8 cellular contexts compared by ENCODE assay signal in the genomic region with DNA sequence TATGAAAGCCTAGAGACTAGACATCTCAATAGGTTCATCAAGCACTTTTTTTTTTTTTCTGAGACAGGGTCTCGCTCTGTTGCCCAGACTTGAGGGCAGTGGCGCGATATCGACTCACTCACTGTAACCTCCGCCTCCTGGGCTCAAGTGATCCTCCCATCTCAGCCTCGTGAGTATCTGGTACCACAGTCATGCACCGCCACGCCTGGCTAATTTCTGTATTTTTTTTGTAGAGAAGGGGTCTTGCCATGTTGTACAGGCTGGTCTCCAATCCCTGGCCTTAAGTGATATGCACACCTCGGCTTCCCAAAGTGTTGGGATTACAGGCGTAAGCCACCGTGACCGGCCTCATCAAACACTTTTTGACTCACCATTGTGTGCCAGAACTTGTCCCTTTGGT. TPM values are rescaled to one million over a fixed set of nuclear protein-coding genes. Genes with fewer than 3 reads are reported as not detected.
DNase-seq lines count a peak whose midpoint lies in the region; ATAC-seq and TF ChIP-seq lines count a peak whose summit lies in the region.

No MANE protein-coding gene starts in this region.

- no peak for TF ChIP-seq POLR2A in breast epithelium (IDR thresholded peaks at IDR 0.05)

- peaks cover 18 to 32% of the 10 kb centered on the region in 2 donors for H3K36me3 Mint-ChIP-seq in CD4-positive, alpha-beta memory T cell
- H3K36me3 Mint-ChIP-seq in naive B cell = peaks cover 7 to 12% of the 10 kb centered on the region in 2 donors

- H3K27me3 Mint-ChIP-seq in CD4-positive, alpha-beta memory T cell = no peaks in the 10 kb centered on the region
- no peaks in the 10 kb centered on the region for H3K27me3 Mint-ChIP-seq in naive B cell

- no peak for DNase-seq in CD4-positive, alpha-beta memory T cell
- DNase-seq in breast epithelium (ENCODE audit: low spot score in 2 of 2) (no peak), naive B cell (no peak), nucleus accumbens (lab: John Stamatoyannopoulos, UW) (no peak), NCI-H1694 (lab: John Stamatoyannopoulos, UW) (no peak)

- H3K27ac Mint-ChIP-seq in CD4-positive, alpha-beta memory T cell = peak overlapping the region; percentile 83 to 100 (median 98)
- H3K27ac Mint-ChIP-seq in naive B cell = peak overlapping the region; percentile 74 to 98 (median 96)

- intact Hi-C loops in CD4-positive, alpha-beta memory T cell (cut with micrococcal nuclease) = loop anchor here (1.0 to 2.0 kb wide), 3 partner anchors 11 to 145 kb away; a partner anchor contains a TSS
- intact Hi-C loops in breast epithelium (cut with DNase I; ENCODE audit: low total_unique reads) = loop anchor here (10.0 kb wide), 1 partner anchor 147 kb away; no protein-coding TSS in a partner anchor

- H3K4me1 ChIP-seq in CD4-positive, alpha-beta memory T cell (ENCODE audit: insufficient read depth, low read length) = peaks cover 30% of the 10 kb centered on the region
- peaks cover 0 to 6% of the 10 kb centered on the region in 2 donors for H3K4me1 ChIP-seq in breast epithelium

- no peaks in the 10 kb centered on the region for H3K27me3 ChIP-seq in CD4-positive, alpha-beta memory T cell (ENCODE audit: insufficient read depth, low read length)
- H3K27me3 ChIP-seq in breast epithelium = no peaks in the 10 kb centered on the region

- H3K27ac ChIP-seq in CD4-positive, alpha-beta memory T cell (ENCODE audit: low read depth, low read length) = peak overlapping the region; percentile 83
- peak overlapping the region; percentile 70 to 76 for H3K27ac ChIP-seq in breast epithelium

- no peaks in the 10 kb centered on the region for H3K9me3 ChIP-seq in CD4-positive, alpha-beta memory T cell (ENCODE audit: control insufficient read depth in 1 of 2, low read length in 2 of 2)
- H3K9me3 ChIP-seq in breast epithelium = no peaks in the 10 kb centered on the region

- H3K9me3 Mint-ChIP-seq in CD4-positive, alpha-beta memory T cell = no peaks in the 10 kb centered on the region
- no peaks in the 10 kb centered on the region for H3K9me3 Mint-ChIP-seq in naive B cell

- H3K36me3 ChIP-seq in CD4-positive, alpha-beta memory T cell (ENCODE audit: insufficient read depth, low read length) = peaks cover 21% of the 10 kb centered on the region
- no peaks in the 10 kb centered on the region for H3K36me3 ChIP-seq in breast epithelium

- POLR2A ChIA-PET in CD4-positive, alpha-beta memory T cell (lab: Charles Lee; ENCODE audit: partially characterized antibody) = interaction anchor here (0.6 to 2.6 kb wide), 9 partner anchors 9 to 181 kb away, joined by 3 to 50 read pairs (median 4); a partner anchor contains a TSS

- CTCF ChIA-PET in CD4-positive, alpha-beta memory T cell (lab: Charles Lee; ENCODE audit: partially characterized antibody) = interaction anchor here (0.9 to 4.7 kb wide), 10 partner anchors 10 to 183 kb away, joined by 3 to 21 read pairs (median 4); a partner anchor contains a TSS

- H3K4me3 Mint-ChIP-seq in CD4-positive, alpha-beta memory T cell = peak overlapping the region; percentile 90 to 100 (median 99)
- peak overlapping the region; percentile 84 to 100 (median 96) for H3K4me3 Mint-ChIP-seq in naive B cell

- TF ChIP-seq CTCF in breast epithelium (IDR thresholded peaks at IDR 0.05) = no peak

- peak; percentile 10 for ATAC-seq in HG03571 (IDR thresholded peaks at IDR 0.05; ENCODE audit: unreplicated experiment)
- ATAC-seq in naive B cell (ENCODE audit: low read depth in 2 of 2) = peak; percentile 26 to 48
- no peak for ATAC-seq in HG02763 (IDR thresholded peaks at IDR 0.05; ENCODE audit: unreplicated experiment)
- no peak for ATAC-seq in HG03457 (IDR thresholded peaks at IDR 0.05; ENCODE audit: unreplicated experiment)

- H3K4me3 ChIP-seq in CD4-positive, alpha-beta memory T cell (ENCODE audit: low read length in 2 of 2) = peak overlapping the region; percentile 82 to 83
- H3K4me3 ChIP-seq in breast epithelium = peak overlapping the region; percentile 56 to 84 (median 69)

- peaks cover 13 to 37% (median 26%) of the 10 kb centered on the region in 4 donors for H3K4me1 Mint-ChIP-seq in CD4-positive, alpha-beta memory T cell
- H3K4me1 Mint-ChIP-seq in naive B cell = peaks cover 29 to 52% (median 29%) of the 10 kb centered on the region in 3 donors

RNA-seq across cellular contexts. Expression of a gene that starts 0.6 kb away (rescaled TPM):
- 10 to 100 TPM; 26.9 to 30.7 TPM for total RNA-seq in CD4-positive, alpha-beta memory T cell
- polyA plus RNA-seq in CD4-positive, alpha-beta memory T cell = 10 to 100 TPM in 1 of 2 donors, 1 to 10 TPM in 1; 8.1 to 58.5 TPM
- total RNA-seq in breast epithelium = 10 to 100 TPM; 20.2 to 31.1 (median 23.7) TPM
- 10 to 100 TPM; 16.6 to 47.9 (median 28.7) TPM for polyA plus RNA-seq in naive B cell (ENCODE audit: low read depth in 6 of 6)

RNA-seq across cellular contexts. Expression of a gene that starts 10.3 kb away (rescaled TPM):
- total RNA-seq in CD4-positive, alpha-beta memory T cell = 10 to 100 TPM; 46.7 to 49.5 TPM
- polyA plus RNA-seq in CD4-positive, alpha-beta memory T cell = 100 to 1,000 TPM in 1 of 2 donors, 10 to 100 TPM in 1; 93.3 to 152 TPM
- 10 to 100 TPM; 70.4 to 90.5 (median 75.5) TPM for total RNA-seq in breast epithelium
- polyA plus RNA-seq in naive B cell (ENCODE audit: low read depth in 6 of 6) = 100 to 1,000 TPM in 5 of 6 donors, 10 to 100 TPM in 1; 97.6 to 177 (median 110) TPM

RNA-seq across cellular contexts. Expression of a gene that starts 17.3 kb away (rescaled TPM):
- total RNA-seq in CD4-positive, alpha-beta memory T cell = not detected
- polyA plus RNA-seq in CD4-positive, alpha-beta memory T cell = not detected
- total RNA-seq in breast epithelium = not detected
- polyA plus RNA-seq in naive B cell (ENCODE audit: low read depth in 6 of 6) = not detected

RNA-seq across cellular contexts. Expression of a gene that starts 22.4 kb away (rescaled TPM):
- total RNA-seq in CD4-positive, alpha-beta memory T cell = under 1 TPM; 0.84 to 0.91 TPM
- polyA plus RNA-seq in CD4-positive, alpha-beta memory T cell = under 1 TPM in 1 of 2 donors, not detected in 1; 0.12 TPM
- total RNA-seq in breast epithelium = not detected
- 1 to 10 TPM in 5 of 6 donors, not detected in 1; 2.4 to 4.5 (median 3.2) TPM for polyA plus RNA-seq in naive B cell (ENCODE audit: low read depth in 6 of 6)

RNA-seq across cellular contexts. Expression of a gene that starts 29.5 kb away (rescaled TPM):
- total RNA-seq in CD4-positive, alpha-beta memory T cell = not detected
- polyA plus RNA-seq in CD4-positive, alpha-beta memory T cell = not detected
- total RNA-seq in breast epithelium = 1 to 10 TPM in 1 of 3 donors, under 1 TPM in 2; under 0.01 to 1.4 (median 0.15) TPM
- not detected for polyA plus RNA-seq in naive B cell (ENCODE audit: low read depth in 6 of 6)

Comparison
In these comparisons a context has a peak if more than half of its experiments do, and no peak if none do; other contexts are left out.
1. ATAC-seq: peak in HG03571 (single experiment) and naive B cell (2 of 2); none in HG02763 (single experiment) and HG03457 (single experiment).